12 cellular contexts compared by ENCODE assay signal in the genomic region with DNA sequence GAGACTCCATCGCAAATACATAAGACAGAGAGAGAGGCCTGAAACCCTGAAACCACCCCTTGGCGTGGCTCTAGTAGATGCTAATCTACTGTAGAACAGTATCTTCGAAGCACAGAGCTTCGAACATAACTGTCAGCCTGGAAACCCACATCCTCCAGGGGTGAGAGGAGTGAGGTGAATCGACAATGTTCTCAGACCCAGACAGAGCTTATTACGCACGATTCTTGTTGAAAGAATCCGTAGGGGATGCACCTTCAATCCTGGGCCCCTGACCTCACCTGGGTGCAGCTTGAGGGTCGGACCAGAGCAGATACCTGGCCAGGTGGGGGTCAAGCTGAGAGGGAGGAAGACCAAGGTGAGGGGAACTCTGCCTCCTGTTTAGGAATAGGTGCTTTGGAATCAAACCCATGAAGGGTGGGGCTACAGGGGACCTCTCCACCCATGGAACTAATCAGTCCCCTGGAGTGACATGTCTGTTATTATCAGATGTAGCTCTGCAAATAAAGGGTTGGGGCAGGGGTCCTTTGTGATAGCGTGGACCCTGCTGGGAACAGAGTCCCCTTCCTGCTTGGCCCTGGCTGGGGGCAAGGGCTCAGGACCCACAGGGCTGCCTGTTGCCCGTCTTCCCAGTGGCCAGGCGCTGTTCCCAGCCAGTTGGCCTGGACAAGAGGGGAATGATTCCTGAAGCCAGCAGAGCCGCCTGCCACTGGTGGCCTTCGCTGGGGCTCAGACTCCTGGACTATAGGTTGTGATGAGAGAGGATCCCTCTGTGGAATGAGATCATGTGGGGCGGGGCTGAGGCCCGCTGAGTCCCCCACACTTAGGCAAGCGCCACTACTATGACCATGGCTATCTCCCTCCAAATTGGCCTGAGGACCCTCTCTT. TPM values are rescaled to one million over a fixed set of nuclear protein-coding genes. Genes with fewer than 3 reads are reported as not detected.
DNase-seq lines count a peak whose midpoint lies in the region; ATAC-seq and TF ChIP-seq lines count a peak whose summit lies in the region.
"Had no signal": no experiment of that assay in that cellular context is flagged by ENCODE, and none has a peak within 500 bp of the region (broad histone marks: within the 10 kb centered on the region; RNA-seq: fewer than 3 reads in every experiment).

No MANE protein-coding gene starts in this region.

- H3K4me1 Mint-ChIP-seq in CD4-positive, alpha-beta T cell (ENCODE audit: low read depth) = peaks cover 57% of the 10 kb centered on the region
- peaks cover 17% of the 10 kb centered on the region for H3K4me1 Mint-ChIP-seq in WTC11
- H3K4me1 Mint-ChIP-seq in naive thymus-derived CD4-positive, alpha-beta T cell = peaks cover 32 to 65% (median 51%) of the 10 kb centered on the region in 7 donors
- no peaks in the 10 kb centered on the region for H3K4me1 Mint-ChIP-seq in stimulated activated naive B cell treated with anti-CD40 and anti-IgM and Interleukin-4, amounts not matched to agents 10 μg/mL and 1 μg/mL and 100 μg/mL, for 72 hours

- TF ChIP-seq CTCF in CD4-positive, alpha-beta T cell (IDR thresholded peaks at IDR 0.05) = no peak
- TF ChIP-seq CTCF in WTC11 (IDR thresholded peaks at IDR 0.05) = no peak

- H3K4me3 ChIP-seq in naive thymus-derived CD4-positive, alpha-beta T cell (ENCODE audit: low read length) = peak overlapping the region; percentile 6
- H3K4me3 ChIP-seq: breast epithelium had no signal

- peak overlapping the region; percentile 98 for H3K27ac Mint-ChIP-seq in CD4-positive, alpha-beta T cell
- peak overlapping the region; percentile 45 for H3K27ac Mint-ChIP-seq in WTC11
- peak overlapping the region; percentile 88 to 100 (median 99) for H3K27ac Mint-ChIP-seq in naive thymus-derived CD4-positive, alpha-beta T cell
- H3K27ac Mint-ChIP-seq in stimulated activated naive B cell treated with anti-CD40 and anti-IgM and Interleukin-4, amounts not matched to agents 10 μg/mL and 1 μg/mL and 100 μg/mL, for 72 hours = no peak overlapping the region
- H3K27ac Mint-ChIP-seq: stimulated activated naive CD8-positive, alpha-beta T cell treated with anti-CD3 and anti-CD28 coated beads, Interleukin-15, Interleukin-2, amounts not matched to agents 100 ng/mL and 50 ng/mL, for 24 hours had no signal

- peak; percentile 93 for ATAC-seq in CD4-positive, alpha-beta T cell (ENCODE audit: poor library complexity)
- ATAC-seq in WTC11 (no peak), HG03097 (IDR thresholded peaks at IDR 0.05; ENCODE audit: low FRiP score, unreplicated experiment) (no peak)
- peak; percentile 97 for ATAC-seq in naive thymus-derived CD4-positive, alpha-beta T cell
- ATAC-seq in stimulated activated naive B cell treated with anti-CD40 and anti-IgM and Interleukin-4, amounts not matched to agents 10 μg/mL and 1 μg/mL and 100 μg/mL, for 72 hours (replicated peaks) = no peak

- DNase-seq in CD4-positive, alpha-beta T cell = peak; percentile 54 to 85 (median 60)
- DNase-seq in WTC11 (ENCODE audit: low spot score) = no peak
- DNase-seq in activated effector memory CD4-positive, alpha-beta T cell treated with Interleukin-2 at 50 U/mL for 16 hours = peak; percentile 61
- peak; percentile 34 to 93 (median 90) for DNase-seq in naive thymus-derived CD4-positive, alpha-beta T cell
- DNase-seq in NCI-H1105 treated with DMSO at 0.1 percent for 48 hours (lab: John Stamatoyannopoulos, UW) = no peak
- no peak for DNase-seq in DMS79 (lab: John Stamatoyannopoulos, UW)
- no peak for DNase-seq in stimulated activated naive B cell treated with anti-CD40 and anti-IgM and Interleukin-4, amounts not matched to agents 10 μg/mL and 1 μg/mL and 100 μg/mL, for 72 hours

- intact Hi-C loops in CD4-positive, alpha-beta T cell (cut with DNase I, micrococcal nuclease) = loop anchor here in 1 of 2 experiments (1.0 to 2.0 kb wide), 2 partner anchors 21 to 25 kb away; no protein-coding TSS in a partner anchor
- intact Hi-C loops in naive thymus-derived CD4-positive, alpha-beta T cell (cut with micrococcal nuclease) = loop anchor here (1.0 to 2.0 kb wide), 3 partner anchors 21 to 57 kb away; no protein-coding TSS in a partner anchor

- H3K27me3 Mint-ChIP-seq in CD4-positive, alpha-beta T cell = no peaks in the 10 kb centered on the region
- no peaks in the 10 kb centered on the region for H3K27me3 Mint-ChIP-seq in WTC11 (ENCODE audit: low read depth)
- no peaks in the 10 kb centered on the region for H3K27me3 Mint-ChIP-seq in naive thymus-derived CD4-positive, alpha-beta T cell
- peaks cover 0 to 1% of the 10 kb centered on the region in 2 donors for H3K27me3 Mint-ChIP-seq in stimulated activated naive B cell treated with anti-CD40 and anti-IgM and Interleukin-4, amounts not matched to agents 10 μg/mL and 1 μg/mL and 100 μg/mL, for 72 hours
- H3K27me3 Mint-ChIP-seq: stimulated activated naive CD8-positive, alpha-beta T cell treated with anti-CD3 and anti-CD28 coated beads, Interleukin-15, Interleukin-2, amounts not matched to agents 100 ng/mL and 50 ng/mL, for 24 hours had no signal

- peak overlapping the region; percentile 98 for H3K27ac ChIP-seq in CD4-positive, alpha-beta T cell (ENCODE audit: low read depth, low read length)
- peak overlapping the region; percentile 84 for H3K27ac ChIP-seq in naive thymus-derived CD4-positive, alpha-beta T cell (ENCODE audit: low read depth, low read length)
- H3K27ac ChIP-seq: breast epithelium had no signal

- H3K4me3 Mint-ChIP-seq in CD4-positive, alpha-beta T cell = peak overlapping the region; percentile 65
- no peak overlapping the region for H3K4me3 Mint-ChIP-seq in WTC11
- H3K4me3 Mint-ChIP-seq in naive thymus-derived CD4-positive, alpha-beta T cell = peak overlapping the region; percentile 27 to 84 (median 74)
- H3K4me3 Mint-ChIP-seq in stimulated activated naive B cell treated with anti-CD40 and anti-IgM and Interleukin-4, amounts not matched to agents 10 μg/mL and 1 μg/mL and 100 μg/mL, for 72 hours = no peak overlapping the region
- H3K4me3 Mint-ChIP-seq: stimulated activated naive CD8-positive, alpha-beta T cell treated with anti-CD3 and anti-CD28 coated beads, Interleukin-15, Interleukin-2, amounts not matched to agents 100 ng/mL and 50 ng/mL, for 24 hours had no signal

- H3K9me3 Mint-ChIP-seq in CD4-positive, alpha-beta T cell = no peaks in the 10 kb centered on the region
- H3K9me3 Mint-ChIP-seq in WTC11 = no peaks in the 10 kb centered on the region
- peaks cover 0 to 3% (median 0%) of the 10 kb centered on the region in 11 donors for H3K9me3 Mint-ChIP-seq in naive thymus-derived CD4-positive, alpha-beta T cell
- H3K9me3 Mint-ChIP-seq in stimulated activated naive B cell treated with anti-CD40 and anti-IgM and Interleukin-4, amounts not matched to agents 10 μg/mL and 1 μg/mL and 100 μg/mL, for 72 hours = no peaks in the 10 kb centered on the region
- H3K9me3 Mint-ChIP-seq: stimulated activated naive CD8-positive, alpha-beta T cell treated with anti-CD3 and anti-CD28 coated beads, Interleukin-15, Interleukin-2, amounts not matched to agents 100 ng/mL and 50 ng/mL, for 24 hours had no signal

- H3K4me1 ChIP-seq in naive thymus-derived CD4-positive, alpha-beta T cell (ENCODE audit: control insufficient read depth in 2 of 2, insufficient read depth in 2 of 2, low read length in 2 of 2) = peaks cover 29 to 45% of the 10 kb centered on the region in 2 donors
- H3K4me1 ChIP-seq: breast epithelium had no signal

- peaks cover 0 to 6% (median 0%) of the 10 kb centered on the region in 3 experiments for H3K36me3 ChIP-seq in naive thymus-derived CD4-positive, alpha-beta T cell (ENCODE audit: control insufficient read depth in 2 of 3, insufficient read depth in 3 of 3, low read length in 3 of 3)
- H3K36me3 ChIP-seq: breast epithelium had no signal

- POLR2A ChIA-PET in CD4-positive, alpha-beta T cell (lab: Charles Lee) = interaction anchor here (1.0 to 2.2 kb wide), 10 partner anchors 14 to 168 kb away, joined by 3 to 80 read pairs (median 4); partner anchors contain the start of gene SARDH
- POLR2A ChIA-PET in WTC11 (lab: Charles Lee) = no interaction called here
- POLR2A ChIA-PET in naive thymus-derived CD4-positive, alpha-beta T cell (lab: Charles Lee) = interaction anchor here (1.2 to 18.3 kb wide), 7 partner anchors 9 to 38 kb away, joined by 4 to 448 read pairs (median 8); no protein-coding TSS in a partner anchor

- CTCF ChIA-PET in CD4-positive, alpha-beta T cell (lab: Charles Lee) = interaction anchor here (1.2 kb wide), 1 partner anchor 25 kb away, joined by 5 read pairs; no protein-coding TSS in a partner anchor
- CTCF ChIA-PET in WTC11 (lab: Charles Lee) = no interaction called here
- CTCF ChIA-PET in naive thymus-derived CD4-positive, alpha-beta T cell (lab: Charles Lee) = interaction anchor here (0.7 to 1.8 kb wide), 6 partner anchors 9 to 49 kb away, joined by 3 to 8 read pairs (median 4); no protein-coding TSS in a partner anchor

- H3K27me3 ChIP-seq in CD4-positive, alpha-beta T cell (ENCODE audit: control insufficient read depth, insufficient read depth, low read length) = no peaks in the 10 kb centered on the region
- no peaks in the 10 kb centered on the region for H3K27me3 ChIP-seq in naive thymus-derived CD4-positive, alpha-beta T cell (ENCODE audit: control insufficient read depth in 2 of 2, insufficient read depth in 2 of 2, low read length in 2 of 2)
- H3K27me3 ChIP-seq: breast epithelium had no signal

- no peaks in the 10 kb centered on the region for H3K9me3 ChIP-seq in CD4-positive, alpha-beta T cell (ENCODE audit: control insufficient read depth, low read length)
- no peaks in the 10 kb centered on the region for H3K9me3 ChIP-seq in naive thymus-derived CD4-positive, alpha-beta T cell (ENCODE audit: control insufficient read depth in 2 of 3, low read length in 3 of 3)
- H3K9me3 ChIP-seq: breast epithelium had no signal

- peaks cover 9% of the 10 kb centered on the region for H3K36me3 Mint-ChIP-seq in CD4-positive, alpha-beta T cell (ENCODE audit: low read depth)
- H3K36me3 Mint-ChIP-seq in WTC11 = no peaks in the 10 kb centered on the region
- peaks cover 0 to 2% (median 0%) of the 10 kb centered on the region in 5 donors for H3K36me3 Mint-ChIP-seq in naive thymus-derived CD4-positive, alpha-beta T cell
- no peaks in the 10 kb centered on the region for H3K36me3 Mint-ChIP-seq in stimulated activated naive B cell treated with anti-CD40 and anti-IgM and Interleukin-4, amounts not matched to agents 10 μg/mL and 1 μg/mL and 100 μg/mL, for 72 hours

TF ChIP-seq in WTC11, 78 proteins besides CTCF, POLR2A, EP300 and RAD21 (continues in another document):
- TF ChIP-seq SOX15 (CRISPR knock-in tag; IDR thresholded peaks at IDR 0.05) = no peak
- TF ChIP-seq GRHL2 (CRISPR knock-in tag; IDR thresholded peaks at IDR 0.05; ENCODE audit: insufficient replicate concordance, severe bottlenecking) = no peak

RNA-seq across cellular contexts. Expression of gene DBH, which starts 41.2 kb away (rescaled TPM):
- total RNA-seq in CD4-positive, alpha-beta T cell = 1 to 10 TPM; 1.7 to 1.8 TPM
- total RNA-seq in WTC11 (2021) = 0.23 to 0.34 TPM (median 0.24 TPM) in 3 replicates
- 1 to 10 TPM in 1 of 5 experiments, under 1 TPM in 3, not detected in 1; 0.08 to 1.2 (median 0.14) TPM for total RNA-seq in naive thymus-derived CD4-positive, alpha-beta T cell
- under 1 TPM; 0.14 to 0.38 TPM for polyA plus RNA-seq in naive thymus-derived CD4-positive, alpha-beta T cell
- total RNA-seq: breast epithelium, lung microvascular endothelial cell, pulmonary artery endothelial cell had no signal

Comparison
In these comparisons a context has a peak if more than half of its experiments do, and no peak if none do; other contexts are left out.
1. ATAC-seq: peak in CD4-positive, alpha-beta T cell (single experiment) and naive thymus-derived CD4-positive, alpha-beta T cell (single experiment); none in WTC11 (single experiment), stimulated activated naive B cell treated with anti-CD40 and anti-IgM and Interleukin-4, amounts not matched to agents 10 μg/mL and 1 μg/mL and 100 μg/mL, for 72 hours (0 of 2) and HG03097 (single experiment).
2. DNase-seq: peak in CD4-positive, alpha-beta T cell (10 of 10), activated effector memory CD4-positive, alpha-beta T cell treated with Interleukin-2 at 50 U/mL for 16 hours (single experiment) and naive thymus-derived CD4-positive, alpha-beta T cell (9 of 9); none in WTC11 (single experiment), NCI-H1105 treated with DMSO at 0.1 percent for 48 hours (single experiment), DMS79 (single experiment) and stimulated activated naive B cell treated with anti-CD40 and anti-IgM and Interleukin-4, amounts not matched to agents 10 μg/mL and 1 μg/mL and 100 μg/mL, for 72 hours (single experiment).
3. H3K4me3 Mint-ChIP-seq: peak in CD4-positive, alpha-beta T cell (single experiment) and naive thymus-derived CD4-positive, alpha-beta T cell (10 of 10); none in WTC11 (single experiment) and stimulated activated naive B cell treated with anti-CD40 and anti-IgM and Interleukin-4, amounts not matched to agents 10 μg/mL and 1 μg/mL and 100 μg/mL, for 72 hours (0 of 2).